Comparison of ENCODE assay signal across 1 cellular context in the genomic region with DNA sequence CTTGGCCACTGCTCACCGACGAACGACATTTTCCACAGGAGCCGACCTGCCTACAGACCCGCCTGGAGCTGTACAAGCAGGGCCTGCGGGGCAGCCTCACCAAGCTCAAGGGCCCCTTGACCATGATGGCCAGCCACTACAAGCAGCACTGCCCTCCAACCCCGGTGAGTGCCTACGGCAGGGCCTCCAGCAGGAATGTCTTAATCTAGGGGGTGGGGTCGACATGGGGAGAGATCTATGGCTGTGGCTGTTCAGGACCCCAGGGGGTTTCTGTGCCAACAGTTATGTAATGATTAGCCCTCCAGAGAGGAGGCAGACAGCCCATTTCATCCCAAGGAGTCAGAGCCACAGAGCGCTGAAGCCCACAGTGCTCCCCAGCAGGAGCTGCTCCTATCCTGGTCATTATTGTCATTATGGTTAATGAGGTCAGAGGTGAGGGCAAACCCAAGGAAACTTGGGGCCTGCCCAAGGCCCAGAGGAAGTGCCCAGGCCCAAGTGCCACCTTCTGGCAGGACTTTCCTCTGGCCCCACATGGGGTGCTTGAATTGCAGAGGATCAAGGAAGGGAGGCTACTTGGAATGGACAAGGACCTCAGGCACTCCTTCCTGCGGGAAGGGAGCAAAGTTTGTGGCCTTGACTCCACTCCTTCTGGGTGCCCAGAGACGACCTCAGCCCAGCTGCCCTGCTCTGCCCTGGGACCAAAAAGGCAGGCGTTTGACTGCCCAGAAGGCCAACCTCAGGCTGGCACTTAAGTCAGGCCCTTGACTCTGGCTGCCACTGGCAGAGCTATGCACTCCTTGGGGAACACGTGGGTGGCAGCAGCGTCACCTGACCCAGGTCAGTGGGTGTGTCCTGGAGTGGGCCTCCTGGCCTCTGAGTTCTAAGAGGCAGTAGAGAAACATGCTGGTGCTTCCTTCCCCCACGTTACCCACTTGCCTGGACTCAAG.
TF ChIP-seq lines count a peak whose summit lies in the region.

No MANE protein-coding gene starts in this region.

TF ChIP-seq in GM12878, 131 proteins besides CTCF, POLR2A, EP300 and RAD21 (continued from another document):
- TF ChIP-seq TAF1 (IDR thresholded peaks at IDR 0.05; ENCODE audit: borderline replicate concordance, low read depth, low read length) = no peak
